In the genomic region with DNA sequence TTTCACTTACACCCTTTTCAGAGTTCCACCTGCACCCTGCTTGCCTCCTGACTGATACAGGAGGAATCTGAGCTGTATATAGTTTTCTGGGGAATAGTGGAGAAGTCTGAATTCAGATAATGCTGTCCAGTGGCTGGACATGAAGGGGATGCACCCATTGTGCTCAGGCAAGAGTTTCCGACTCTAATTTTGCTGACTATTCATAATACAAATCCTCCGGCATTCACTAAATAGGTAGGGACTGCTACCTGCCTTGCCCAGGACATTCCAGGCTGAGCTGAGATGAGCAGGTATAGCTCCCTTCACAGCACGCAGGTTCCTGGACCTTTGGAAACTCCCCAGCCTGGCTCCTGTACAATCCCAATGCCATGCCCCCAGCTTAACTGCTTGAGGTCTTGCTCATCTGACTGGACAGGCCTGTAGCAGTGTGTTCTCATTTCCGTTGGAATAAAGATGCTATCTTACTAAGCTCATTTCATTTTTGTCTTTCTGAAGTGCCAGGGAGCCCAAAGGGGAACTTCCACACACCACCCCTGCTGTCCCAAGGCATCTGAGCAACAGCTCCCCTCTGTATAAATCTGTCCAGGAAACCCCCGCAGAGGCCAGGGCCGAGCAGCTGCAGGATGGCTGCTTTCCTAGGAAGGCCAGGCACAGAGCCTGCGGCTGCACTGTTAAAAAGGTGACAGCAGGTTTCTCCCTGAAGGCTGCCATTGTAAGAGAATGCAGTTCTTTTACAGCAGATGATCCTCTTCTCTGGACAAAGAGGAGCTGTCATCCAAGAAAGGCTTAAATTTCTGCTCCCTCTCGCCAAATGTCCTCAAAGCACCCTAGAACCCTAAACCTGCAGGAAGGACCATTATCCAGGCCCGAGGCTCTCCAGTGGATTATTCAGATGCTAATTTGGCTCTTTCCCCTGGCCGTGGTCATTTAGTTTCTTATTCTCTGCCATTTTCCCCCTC, we compare ENCODE assay signal across 2 cellular contexts.
TF ChIP-seq lines count a peak whose summit lies in the region.

No MANE protein-coding gene starts in this region.

TF ChIP-seq in A549, 52 proteins besides CTCF, POLR2A, EP300 and RAD21:
- TF ChIP-seq MAFK (IDR thresholded peaks at IDR 0.05; ENCODE audit: partially characterized antibody) (peak; percentile 95), SMC3 (IDR thresholded peaks at IDR 0.05) (no peak)

TF ChIP-seq in H1, 55 proteins besides CTCF, POLR2A, EP300 and RAD21:
- TF ChIP-seq NANOG (IDR thresholded peaks at IDR 0.05; ENCODE audit: insufficient read depth, low read depth, low read length, poor library complexity, severe bottlenecking), result peak; percentile 13
- 0 out of 2 replicates have a peak, but pooled peaks have one; percentile 35 for TF ChIP-seq POU5F1 (IDR thresholded peaks at IDR 0.05; ENCODE audit: low read depth, low read length)
- TF ChIP-seq, protein P1, sequence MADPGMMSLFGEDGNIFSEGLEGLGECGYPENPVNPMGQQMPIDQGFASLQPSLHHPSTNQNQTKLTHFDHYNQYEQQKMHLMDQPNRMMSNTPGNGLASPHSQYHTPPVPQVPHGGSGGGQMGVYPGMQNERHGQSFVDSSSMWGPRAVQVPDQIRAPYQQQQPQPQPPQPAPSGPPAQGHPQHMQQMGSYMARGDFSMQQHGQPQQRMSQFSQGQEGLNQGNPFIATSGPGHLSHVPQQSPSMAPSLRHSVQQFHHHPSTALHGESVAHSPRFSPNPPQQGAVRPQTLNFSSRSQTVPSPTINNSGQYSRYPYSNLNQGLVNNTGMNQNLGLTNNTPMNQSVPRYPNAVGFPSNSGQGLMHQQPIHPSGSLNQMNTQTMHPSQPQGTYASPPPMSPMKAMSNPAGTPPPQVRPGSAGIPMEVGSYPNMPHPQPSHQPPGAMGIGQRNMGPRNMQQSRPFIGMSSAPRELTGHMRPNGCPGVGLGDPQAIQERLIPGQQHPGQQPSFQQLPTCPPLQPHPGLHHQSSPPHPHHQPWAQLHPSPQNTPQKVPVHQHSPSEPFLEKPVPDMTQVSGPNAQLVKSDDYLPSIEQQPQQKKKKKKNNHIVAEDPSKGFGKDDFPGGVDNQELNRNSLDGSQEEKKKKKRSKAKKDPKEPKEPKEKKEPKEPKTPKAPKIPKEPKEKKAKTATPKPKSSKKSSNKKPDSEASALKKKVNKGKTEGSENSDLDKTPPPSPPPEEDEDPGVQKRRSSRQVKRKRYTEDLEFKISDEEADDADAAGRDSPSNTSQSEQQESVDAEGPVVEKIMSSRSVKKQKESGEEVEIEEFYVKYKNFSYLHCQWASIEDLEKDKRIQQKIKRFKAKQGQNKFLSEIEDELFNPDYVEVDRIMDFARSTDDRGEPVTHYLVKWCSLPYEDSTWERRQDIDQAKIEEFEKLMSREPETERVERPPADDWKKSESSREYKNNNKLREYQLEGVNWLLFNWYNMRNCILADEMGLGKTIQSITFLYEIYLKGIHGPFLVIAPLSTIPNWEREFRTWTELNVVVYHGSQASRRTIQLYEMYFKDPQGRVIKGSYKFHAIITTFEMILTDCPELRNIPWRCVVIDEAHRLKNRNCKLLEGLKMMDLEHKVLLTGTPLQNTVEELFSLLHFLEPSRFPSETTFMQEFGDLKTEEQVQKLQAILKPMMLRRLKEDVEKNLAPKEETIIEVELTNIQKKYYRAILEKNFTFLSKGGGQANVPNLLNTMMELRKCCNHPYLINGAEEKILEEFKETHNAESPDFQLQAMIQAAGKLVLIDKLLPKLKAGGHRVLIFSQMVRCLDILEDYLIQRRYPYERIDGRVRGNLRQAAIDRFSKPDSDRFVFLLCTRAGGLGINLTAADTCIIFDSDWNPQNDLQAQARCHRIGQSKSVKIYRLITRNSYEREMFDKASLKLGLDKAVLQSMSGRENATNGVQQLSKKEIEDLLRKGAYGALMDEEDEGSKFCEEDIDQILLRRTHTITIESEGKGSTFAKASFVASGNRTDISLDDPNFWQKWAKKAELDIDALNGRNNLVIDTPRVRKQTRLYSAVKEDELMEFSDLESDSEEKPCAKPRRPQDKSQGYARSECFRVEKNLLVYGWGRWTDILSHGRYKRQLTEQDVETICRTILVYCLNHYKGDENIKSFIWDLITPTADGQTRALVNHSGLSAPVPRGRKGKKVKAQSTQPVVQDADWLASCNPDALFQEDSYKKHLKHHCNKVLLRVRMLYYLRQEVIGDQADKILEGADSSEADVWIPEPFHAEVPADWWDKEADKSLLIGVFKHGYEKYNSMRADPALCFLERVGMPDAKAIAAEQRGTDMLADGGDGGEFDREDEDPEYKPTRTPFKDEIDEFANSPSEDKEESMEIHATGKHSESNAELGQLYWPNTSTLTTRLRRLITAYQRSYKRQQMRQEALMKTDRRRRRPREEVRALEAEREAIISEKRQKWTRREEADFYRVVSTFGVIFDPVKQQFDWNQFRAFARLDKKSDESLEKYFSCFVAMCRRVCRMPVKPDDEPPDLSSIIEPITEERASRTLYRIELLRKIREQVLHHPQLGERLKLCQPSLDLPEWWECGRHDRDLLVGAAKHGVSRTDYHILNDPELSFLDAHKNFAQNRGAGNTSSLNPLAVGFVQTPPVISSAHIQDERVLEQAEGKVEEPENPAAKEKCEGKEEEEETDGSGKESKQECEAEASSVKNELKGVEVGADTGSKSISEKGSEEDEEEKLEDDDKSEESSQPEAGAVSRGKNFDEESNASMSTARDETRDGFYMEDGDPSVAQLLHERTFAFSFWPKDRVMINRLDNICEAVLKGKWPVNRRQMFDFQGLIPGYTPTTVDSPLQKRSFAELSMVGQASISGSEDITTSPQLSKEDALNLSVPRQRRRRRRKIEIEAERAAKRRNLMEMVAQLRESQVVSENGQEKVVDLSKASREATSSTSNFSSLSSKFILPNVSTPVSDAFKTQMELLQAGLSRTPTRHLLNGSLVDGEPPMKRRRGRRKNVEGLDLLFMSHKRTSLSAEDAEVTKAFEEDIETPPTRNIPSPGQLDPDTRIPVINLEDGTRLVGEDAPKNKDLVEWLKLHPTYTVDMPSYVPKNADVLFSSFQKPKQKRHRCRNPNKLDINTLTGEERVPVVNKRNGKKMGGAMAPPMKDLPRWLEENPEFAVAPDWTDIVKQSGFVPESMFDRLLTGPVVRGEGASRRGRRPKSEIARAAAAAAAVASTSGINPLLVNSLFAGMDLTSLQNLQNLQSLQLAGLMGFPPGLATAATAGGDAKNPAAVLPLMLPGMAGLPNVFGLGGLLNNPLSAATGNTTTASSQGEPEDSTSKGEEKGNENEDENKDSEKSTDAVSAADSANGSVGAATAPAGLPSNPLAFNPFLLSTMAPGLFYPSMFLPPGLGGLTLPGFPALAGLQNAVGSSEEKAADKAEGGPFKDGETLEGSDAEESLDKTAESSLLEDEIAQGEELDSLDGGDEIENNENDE (IDR thresholded peaks at IDR 0.05; ENCODE audit: insufficient replicate concordance, low read length), result peak; percentile 40
- TF ChIP-seq MAFK (IDR thresholded peaks at IDR 0.05; ENCODE audit: low read depth, low read length), result peak; percentile 29; the same call in 1 of the 2 replicates
- peak; percentile 56; the same call in 1 of the 2 replicates for TF ChIP-seq YY1 (IDR thresholded peaks at IDR 0.05; ENCODE audit: low read depth, low read length)
- peak; percentile 26 to 60; a peak in 1 of 4 replicates for TF ChIP-seq SIN3A (conservative IDR thresholded peaks at IDR 0.05 in 1 of 2, IDR thresholded peaks at IDR 0.05 in 1 of 2; ENCODE audit: low read depth in 1 of 2, low read length in 2 of 2)
- TF ChIP-seq ASH2L (IDR thresholded peaks at IDR 0.05; ENCODE audit: low read length), result peak; percentile 31
- TF ChIP-seq TAF1 (IDR thresholded peaks at IDR 0.05; ENCODE audit: low read depth, low read length), result 0 out of 2 replicates have a peak, but pooled peaks have one; percentile 40
- TF ChIP-seq SP4 (IDR thresholded peaks at IDR 0.05; ENCODE audit: low read length), result no peak
- no peak for TF ChIP-seq EZH2 (IDR thresholded peaks at IDR 0.05; ENCODE audit: low read depth, low read length, severe bottlenecking)
